ENCODE assay signal across 1 cellular context in the genomic region with DNA sequence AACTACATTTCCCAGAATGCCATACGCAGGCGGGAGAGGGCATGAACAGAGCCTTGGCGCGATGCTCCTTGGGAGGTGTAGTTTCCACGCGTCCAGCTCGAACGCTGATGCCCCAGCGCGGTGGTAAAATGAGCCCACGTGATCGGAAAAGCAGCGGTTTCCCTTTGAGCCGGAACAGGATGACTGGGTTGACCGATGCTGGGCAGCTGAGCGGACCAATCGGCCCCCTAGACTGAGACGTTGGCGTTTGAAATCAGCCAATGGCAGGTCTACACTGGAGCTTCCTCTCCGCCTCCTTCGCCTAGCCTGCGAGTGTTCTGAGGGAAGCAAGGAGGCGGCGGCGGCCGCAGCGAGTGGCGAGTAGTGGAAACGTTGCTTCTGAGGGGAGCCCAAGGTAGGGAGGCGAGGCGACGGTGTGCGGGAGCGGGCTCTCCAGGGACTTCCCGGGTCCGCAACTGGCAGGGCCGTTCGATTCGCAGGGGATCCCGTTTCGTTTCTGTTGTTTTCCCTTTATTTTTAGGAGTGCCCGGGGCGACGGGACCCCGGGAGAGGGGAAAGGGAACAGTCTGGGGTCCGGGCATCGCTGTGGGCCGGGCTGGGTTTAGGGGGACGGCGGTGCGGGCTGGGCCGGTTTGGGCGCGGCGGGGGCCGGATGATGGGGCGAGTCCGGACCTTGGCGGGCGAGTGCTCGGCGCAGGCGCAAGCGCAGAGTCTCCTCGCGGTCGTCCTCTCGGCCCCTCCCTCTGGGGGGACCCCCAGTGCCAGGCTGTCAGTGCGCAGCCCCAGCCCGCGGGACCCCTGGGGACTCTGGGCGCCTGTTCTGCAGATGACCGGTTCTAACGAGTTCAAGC.
TF ChIP-seq lines count a peak whose summit lies in the region.

A gene with protein sequence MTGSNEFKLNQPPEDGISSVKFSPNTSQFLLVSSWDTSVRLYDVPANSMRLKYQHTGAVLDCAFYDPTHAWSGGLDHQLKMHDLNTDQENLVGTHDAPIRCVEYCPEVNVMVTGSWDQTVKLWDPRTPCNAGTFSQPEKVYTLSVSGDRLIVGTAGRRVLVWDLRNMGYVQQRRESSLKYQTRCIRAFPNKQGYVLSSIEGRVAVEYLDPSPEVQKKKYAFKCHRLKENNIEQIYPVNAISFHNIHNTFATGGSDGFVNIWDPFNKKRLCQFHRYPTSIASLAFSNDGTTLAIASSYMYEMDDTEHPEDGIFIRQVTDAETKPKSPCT (plus strand): TSS at position 311 of the 851 bp plus-strand sequence. CDS start 516 bp downstream, at position 827.

TF ChIP-seq in K562, 482 proteins besides CTCF, POLR2A, EP300 and RAD21 (continued from another document and continues in another):
- TF ChIP-seq, protein P1, sequence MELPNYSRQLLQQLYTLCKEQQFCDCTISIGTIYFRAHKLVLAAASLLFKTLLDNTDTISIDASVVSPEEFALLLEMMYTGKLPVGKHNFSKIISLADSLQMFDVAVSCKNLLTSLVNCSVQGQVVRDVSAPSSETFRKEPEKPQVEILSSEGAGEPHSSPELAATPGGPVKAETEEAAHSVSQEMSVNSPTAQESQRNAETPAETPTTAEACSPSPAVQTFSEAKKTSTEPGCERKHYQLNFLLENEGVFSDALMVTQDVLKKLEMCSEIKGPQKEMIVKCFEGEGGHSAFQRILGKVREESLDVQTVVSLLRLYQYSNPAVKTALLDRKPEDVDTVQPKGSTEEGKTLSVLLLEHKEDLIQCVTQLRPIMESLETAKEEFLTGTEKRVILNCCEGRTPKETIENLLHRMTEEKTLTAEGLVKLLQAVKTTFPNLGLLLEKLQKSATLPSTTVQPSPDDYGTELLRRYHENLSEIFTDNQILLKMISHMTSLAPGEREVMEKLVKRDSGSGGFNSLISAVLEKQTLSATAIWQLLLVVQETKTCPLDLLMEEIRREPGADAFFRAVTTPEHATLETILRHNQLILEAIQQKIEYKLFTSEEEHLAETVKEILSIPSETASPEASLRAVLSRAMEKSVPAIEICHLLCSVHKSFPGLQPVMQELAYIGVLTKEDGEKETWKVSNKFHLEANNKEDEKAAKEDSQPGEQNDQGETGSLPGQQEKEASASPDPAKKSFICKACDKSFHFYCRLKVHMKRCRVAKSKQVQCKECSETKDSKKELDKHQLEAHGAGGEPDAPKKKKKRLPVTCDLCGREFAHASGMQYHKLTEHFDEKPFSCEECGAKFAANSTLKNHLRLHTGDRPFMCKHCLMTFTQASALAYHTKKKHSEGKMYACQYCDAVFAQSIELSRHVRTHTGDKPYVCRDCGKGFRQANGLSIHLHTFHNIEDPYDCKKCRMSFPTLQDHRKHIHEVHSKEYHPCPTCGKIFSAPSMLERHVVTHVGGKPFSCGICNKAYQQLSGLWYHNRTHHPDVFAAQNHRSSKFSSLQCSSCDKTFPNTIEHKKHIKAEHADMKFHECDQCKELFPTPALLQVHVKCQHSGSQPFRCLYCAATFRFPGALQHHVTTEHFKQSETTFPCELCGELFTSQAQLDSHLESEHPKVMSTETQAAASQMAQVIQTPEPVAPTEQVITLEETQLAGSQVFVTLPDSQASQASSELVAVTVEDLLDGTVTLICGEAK (IDR thresholded peaks at IDR 0.05), result peak; percentile 94
- TF ChIP-seq, protein P1 (CRISPR knock-in tag; IDR thresholded peaks at IDR 0.05), result no peak
- TF ChIP-seq MXI1 (IDR thresholded peaks at IDR 0.05; ENCODE audit: low read depth, low read length) (no peak), SIX5 (IDR thresholded peaks at IDR 0.05; ENCODE audit: borderline replicate concordance in 1 of 2, insufficient read depth in 1 of 2, low read depth in 1 of 2, low read length in 2 of 2) (peak; percentile 91), ZNF785 (CRISPR knock-in tag; IDR thresholded peaks at IDR 0.05) (no peak), RB1 (IDR thresholded peaks at IDR 0.05; ENCODE audit: low read depth) (no peak), HNRNPLL (IDR thresholded peaks at IDR 0.05; ENCODE audit: low read depth, low read length, poor library complexity, severe bottlenecking) (peak; percentile 50), POLR3G (IDR thresholded peaks at IDR 0.05; ENCODE audit: extremely low read depth, insufficient read length, insufficient replicate concordance) (no peak), CREB1 (IDR thresholded peaks at IDR 0.05) (0 out of 2 replicates have a peak, but pooled peaks have one; percentile 39), CREB1 (CRISPR knock-in tag; IDR thresholded peaks at IDR 0.05) (peak; percentile 73; the same call in 1 of the 2 replicates), NCOA2 (IDR thresholded peaks at IDR 0.05; ENCODE audit: partially characterized antibody in 2 of 2) (no peak), NFYB (IDR thresholded peaks at IDR 0.05; ENCODE audit: extremely low read depth, insufficient read length) (peak; percentile 70), TCF3 (CRISPR knock-in tag; IDR thresholded peaks at IDR 0.05) (no peak), MECOM (CRISPR knock-in tag; IDR thresholded peaks at IDR 0.05) (no peak), FOSL1 (tag; conservative IDR thresholded peaks at IDR 0.05) (no peak)
- TF ChIP-seq, protein P2, sequence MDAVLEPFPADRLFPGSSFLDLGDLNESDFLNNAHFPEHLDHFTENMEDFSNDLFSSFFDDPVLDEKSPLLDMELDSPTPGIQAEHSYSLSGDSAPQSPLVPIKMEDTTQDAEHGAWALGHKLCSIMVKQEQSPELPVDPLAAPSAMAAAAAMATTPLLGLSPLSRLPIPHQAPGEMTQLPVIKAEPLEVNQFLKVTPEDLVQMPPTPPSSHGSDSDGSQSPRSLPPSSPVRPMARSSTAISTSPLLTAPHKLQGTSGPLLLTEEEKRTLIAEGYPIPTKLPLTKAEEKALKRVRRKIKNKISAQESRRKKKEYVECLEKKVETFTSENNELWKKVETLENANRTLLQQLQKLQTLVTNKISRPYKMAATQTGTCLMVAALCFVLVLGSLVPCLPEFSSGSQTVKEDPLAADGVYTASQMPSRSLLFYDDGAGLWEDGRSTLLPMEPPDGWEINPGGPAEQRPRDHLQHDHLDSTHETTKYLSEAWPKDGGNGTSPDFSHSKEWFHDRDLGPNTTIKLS (IDR thresholded peaks at IDR 0.05; ENCODE audit: borderline replicate concordance, low read depth), result peak; percentile 89
- TF ChIP-seq, protein P3, sequence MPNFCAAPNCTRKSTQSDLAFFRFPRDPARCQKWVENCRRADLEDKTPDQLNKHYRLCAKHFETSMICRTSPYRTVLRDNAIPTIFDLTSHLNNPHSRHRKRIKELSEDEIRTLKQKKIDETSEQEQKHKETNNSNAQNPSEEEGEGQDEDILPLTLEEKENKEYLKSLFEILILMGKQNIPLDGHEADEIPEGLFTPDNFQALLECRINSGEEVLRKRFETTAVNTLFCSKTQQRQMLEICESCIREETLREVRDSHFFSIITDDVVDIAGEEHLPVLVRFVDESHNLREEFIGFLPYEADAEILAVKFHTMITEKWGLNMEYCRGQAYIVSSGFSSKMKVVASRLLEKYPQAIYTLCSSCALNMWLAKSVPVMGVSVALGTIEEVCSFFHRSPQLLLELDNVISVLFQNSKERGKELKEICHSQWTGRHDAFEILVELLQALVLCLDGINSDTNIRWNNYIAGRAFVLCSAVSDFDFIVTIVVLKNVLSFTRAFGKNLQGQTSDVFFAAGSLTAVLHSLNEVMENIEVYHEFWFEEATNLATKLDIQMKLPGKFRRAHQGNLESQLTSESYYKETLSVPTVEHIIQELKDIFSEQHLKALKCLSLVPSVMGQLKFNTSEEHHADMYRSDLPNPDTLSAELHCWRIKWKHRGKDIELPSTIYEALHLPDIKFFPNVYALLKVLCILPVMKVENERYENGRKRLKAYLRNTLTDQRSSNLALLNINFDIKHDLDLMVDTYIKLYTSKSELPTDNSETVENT (CRISPR knock-in tag; IDR thresholded peaks at IDR 0.05), result 0 out of 2 replicates have a peak, but pooled peaks have one; percentile 46
- TF ChIP-seq, protein P4, sequence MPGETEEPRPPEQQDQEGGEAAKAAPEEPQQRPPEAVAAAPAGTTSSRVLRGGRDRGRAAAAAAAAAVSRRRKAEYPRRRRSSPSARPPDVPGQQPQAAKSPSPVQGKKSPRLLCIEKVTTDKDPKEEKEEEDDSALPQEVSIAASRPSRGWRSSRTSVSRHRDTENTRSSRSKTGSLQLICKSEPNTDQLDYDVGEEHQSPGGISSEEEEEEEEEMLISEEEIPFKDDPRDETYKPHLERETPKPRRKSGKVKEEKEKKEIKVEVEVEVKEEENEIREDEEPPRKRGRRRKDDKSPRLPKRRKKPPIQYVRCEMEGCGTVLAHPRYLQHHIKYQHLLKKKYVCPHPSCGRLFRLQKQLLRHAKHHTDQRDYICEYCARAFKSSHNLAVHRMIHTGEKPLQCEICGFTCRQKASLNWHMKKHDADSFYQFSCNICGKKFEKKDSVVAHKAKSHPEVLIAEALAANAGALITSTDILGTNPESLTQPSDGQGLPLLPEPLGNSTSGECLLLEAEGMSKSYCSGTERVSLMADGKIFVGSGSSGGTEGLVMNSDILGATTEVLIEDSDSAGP (CRISPR knock-in tag; IDR thresholded peaks at IDR 0.05), result no peak
- TF ChIP-seq, protein P5, sequence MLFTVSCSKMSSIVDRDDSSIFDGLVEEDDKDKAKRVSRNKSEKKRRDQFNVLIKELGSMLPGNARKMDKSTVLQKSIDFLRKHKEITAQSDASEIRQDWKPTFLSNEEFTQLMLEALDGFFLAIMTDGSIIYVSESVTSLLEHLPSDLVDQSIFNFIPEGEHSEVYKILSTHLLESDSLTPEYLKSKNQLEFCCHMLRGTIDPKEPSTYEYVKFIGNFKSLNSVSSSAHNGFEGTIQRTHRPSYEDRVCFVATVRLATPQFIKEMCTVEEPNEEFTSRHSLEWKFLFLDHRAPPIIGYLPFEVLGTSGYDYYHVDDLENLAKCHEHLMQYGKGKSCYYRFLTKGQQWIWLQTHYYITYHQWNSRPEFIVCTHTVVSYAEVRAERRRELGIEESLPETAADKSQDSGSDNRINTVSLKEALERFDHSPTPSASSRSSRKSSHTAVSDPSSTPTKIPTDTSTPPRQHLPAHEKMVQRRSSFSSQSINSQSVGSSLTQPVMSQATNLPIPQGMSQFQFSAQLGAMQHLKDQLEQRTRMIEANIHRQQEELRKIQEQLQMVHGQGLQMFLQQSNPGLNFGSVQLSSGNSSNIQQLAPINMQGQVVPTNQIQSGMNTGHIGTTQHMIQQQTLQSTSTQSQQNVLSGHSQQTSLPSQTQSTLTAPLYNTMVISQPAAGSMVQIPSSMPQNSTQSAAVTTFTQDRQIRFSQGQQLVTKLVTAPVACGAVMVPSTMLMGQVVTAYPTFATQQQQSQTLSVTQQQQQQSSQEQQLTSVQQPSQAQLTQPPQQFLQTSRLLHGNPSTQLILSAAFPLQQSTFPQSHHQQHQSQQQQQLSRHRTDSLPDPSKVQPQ (CRISPR knock-in tag; IDR thresholded peaks at IDR 0.05; ENCODE audit: borderline replicate concordance), result no peak
- TF ChIP-seq, protein P6, sequence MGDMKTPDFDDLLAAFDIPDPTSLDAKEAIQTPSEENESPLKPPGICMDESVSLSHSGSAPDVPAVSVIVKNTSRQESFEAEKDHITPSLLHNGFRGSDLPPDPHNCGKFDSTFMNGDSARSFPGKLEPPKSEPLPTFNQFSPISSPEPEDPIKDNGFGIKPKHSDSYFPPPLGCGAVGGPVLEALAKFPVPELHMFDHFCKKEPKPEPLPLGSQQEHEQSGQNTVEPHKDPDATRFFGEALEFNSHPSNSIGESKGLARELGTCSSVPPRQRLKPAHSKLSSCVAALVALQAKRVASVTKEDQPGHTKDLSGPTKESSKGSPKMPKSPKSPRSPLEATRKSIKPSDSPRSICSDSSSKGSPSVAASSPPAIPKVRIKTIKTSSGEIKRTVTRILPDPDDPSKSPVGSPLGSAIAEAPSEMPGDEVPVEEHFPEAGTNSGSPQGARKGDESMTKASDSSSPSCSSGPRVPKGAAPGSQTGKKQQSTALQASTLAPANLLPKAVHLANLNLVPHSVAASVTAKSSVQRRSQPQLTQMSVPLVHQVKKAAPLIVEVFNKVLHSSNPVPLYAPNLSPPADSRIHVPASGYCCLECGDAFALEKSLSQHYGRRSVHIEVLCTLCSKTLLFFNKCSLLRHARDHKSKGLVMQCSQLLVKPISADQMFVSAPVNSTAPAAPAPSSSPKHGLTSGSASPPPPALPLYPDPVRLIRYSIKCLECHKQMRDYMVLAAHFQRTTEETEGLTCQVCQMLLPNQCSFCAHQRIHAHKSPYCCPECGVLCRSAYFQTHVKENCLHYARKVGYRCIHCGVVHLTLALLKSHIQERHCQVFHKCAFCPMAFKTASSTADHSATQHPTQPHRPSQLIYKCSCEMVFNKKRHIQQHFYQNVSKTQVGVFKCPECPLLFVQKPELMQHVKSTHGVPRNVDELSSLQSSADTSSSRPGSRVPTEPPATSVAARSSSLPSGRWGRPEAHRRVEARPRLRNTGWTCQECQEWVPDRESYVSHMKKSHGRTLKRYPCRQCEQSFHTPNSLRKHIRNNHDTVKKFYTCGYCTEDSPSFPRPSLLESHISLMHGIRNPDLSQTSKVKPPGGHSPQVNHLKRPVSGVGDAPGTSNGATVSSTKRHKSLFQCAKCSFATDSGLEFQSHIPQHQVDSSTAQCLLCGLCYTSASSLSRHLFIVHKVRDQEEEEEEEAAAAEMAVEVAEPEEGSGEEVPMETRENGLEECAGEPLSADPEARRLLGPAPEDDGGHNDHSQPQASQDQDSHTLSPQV (IDR thresholded peaks at IDR 0.05), result peak; percentile 89; the same call in 1 of the 2 replicates
